8 cellular contexts compared by ENCODE assay signal in the genomic region with DNA sequence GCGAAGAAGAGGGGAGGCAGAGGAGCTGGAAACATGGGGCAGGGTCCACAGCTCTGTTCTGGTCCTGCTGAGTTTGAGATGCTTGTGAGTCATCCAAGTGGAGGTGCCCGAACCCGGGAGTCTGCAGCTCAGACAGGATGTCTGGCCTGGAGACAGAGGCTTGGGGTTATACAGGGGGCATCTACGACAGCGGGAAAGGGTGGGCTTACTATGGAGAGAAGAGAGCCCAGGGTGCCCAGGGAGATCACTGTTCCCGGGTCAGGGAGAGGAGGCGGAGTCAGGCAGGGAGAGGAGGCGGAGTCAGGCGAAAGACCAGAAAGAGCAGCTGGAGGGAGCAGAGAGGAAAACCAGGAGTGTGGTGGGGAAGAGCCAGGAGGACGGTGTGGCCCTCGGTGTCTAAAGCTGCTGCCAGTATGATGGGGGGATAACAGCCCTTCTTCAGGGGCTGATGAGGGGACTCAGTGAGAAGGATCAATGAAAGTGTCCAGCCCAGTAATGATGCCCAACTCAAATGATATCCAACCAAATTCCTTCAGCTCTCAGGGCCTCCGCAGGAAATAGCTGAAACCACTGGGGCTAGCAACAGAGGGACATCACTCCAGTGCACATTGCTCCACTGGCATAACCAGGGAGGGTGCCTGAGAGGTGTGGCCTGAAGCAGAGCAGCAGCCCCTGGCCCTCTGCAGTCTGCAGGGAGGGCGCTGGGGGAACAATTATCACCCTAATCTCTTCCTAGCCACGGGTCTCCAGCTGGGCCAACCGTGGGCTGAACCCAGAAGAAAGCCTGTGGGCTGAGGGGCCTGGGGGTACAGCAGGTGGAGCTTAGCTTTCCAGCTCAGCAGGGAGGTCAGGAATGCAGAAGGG. TPM values are rescaled to one million over a fixed set of nuclear protein-coding genes. Genes with fewer than 3 reads are reported as not detected.
A peak's percentile ranks its signal among the peaks of the same experiment; 100 is the strongest.
DNase-seq lines count a peak whose midpoint lies in the region; ATAC-seq and TF ChIP-seq lines count a peak whose summit lies in the region.

No MANE protein-coding gene starts in this region.

- H3K4me3 ChIP-seq in mucosa of descending colon: no peak overlapping the region

- ATAC-seq in mucosa of descending colon (peak; percentile 13), GM21423 (IDR thresholded peaks at IDR 0.05; ENCODE audit: unreplicated experiment) (no peak), HG02970 (IDR thresholded peaks at IDR 0.05; ENCODE audit: low FRiP score, unreplicated experiment) (no peak)

- DNase-seq in DMS 273 treated with DMSO at 0.1 percent for 48 hours (lab: John Stamatoyannopoulos, UW) (peak; percentile 10), NCI-H2227 treated with DMSO at 0.1 percent for 48 hours (lab: John Stamatoyannopoulos, UW) (peak; percentile 61), mucosa of descending colon (peak in 2 of 3 donors; percentile 65 to 67), kidney glomerular epithelial cell (lab: John Stamatoyannopoulos, UW) (no peak), cerebellar nuclear complex (lab: John Stamatoyannopoulos, UW) (no peak)

- peaks cover 22% of the 10 kb centered on the region for H3K4me1 ChIP-seq in mucosa of descending colon (ENCODE audit: low read depth)

- H3K27ac ChIP-seq in cingulate gyrus (ENCODE audit: low read depth, low read length): peak overlapping the region; percentile 72

- no peaks in the 10 kb centered on the region for H3K9me3 ChIP-seq in mucosa of descending colon

- H3K36me3 ChIP-seq in mucosa of descending colon (ENCODE audit: low read depth): no peaks in the 10 kb centered on the region

- intact Hi-C loops in mucosa of descending colon (cut with DNase I, micrococcal nuclease): no loop called here

- TF ChIP-seq CTCF in mucosa of descending colon (IDR thresholded peaks at IDR 0.05): no peak

RNA-seq across cellular contexts. Expression of a gene that starts 2.6 kb away (rescaled TPM):
- 100 to 1,000 TPM in 1 of 3 donors, 10 to 100 TPM in 2; 22.6 to 133 (median 36.7) TPM for total RNA-seq in mucosa of descending colon

RNA-seq across cellular contexts. Expression of a gene that starts 9.5 kb away (rescaled TPM):
- 10 to 100 TPM; 20.9 to 24.6 (median 21.0) TPM for total RNA-seq in mucosa of descending colon

RNA-seq across cellular contexts. Expression of a gene that starts 11.6 kb away (rescaled TPM):
- 10 to 100 TPM; 26.4 to 61.2 (median 28.5) TPM for total RNA-seq in mucosa of descending colon

RNA-seq across cellular contexts. Expression of a gene that starts 15.1 kb away (rescaled TPM):
- total RNA-seq in mucosa of descending colon: 100 to 1,000 TPM in 1 of 3 donors, 10 to 100 TPM in 2; 65.8 to 208 (median 65.9) TPM

RNA-seq across cellular contexts. Expression of a gene that starts 34.8 kb away (rescaled TPM):
- 1 to 10 TPM in 2 of 3 donors, under 1 TPM in 1; 0.49 to 1.7 (median 1.5) TPM for total RNA-seq in mucosa of descending colon

Comparison
In these comparisons a context has a peak if more than half of its experiments do, and no peak if none do; other contexts are left out.
1. DNase-seq: peak in DMS 273 treated with DMSO at 0.1 percent for 48 hours (single experiment), NCI-H2227 treated with DMSO at 0.1 percent for 48 hours (single experiment) and mucosa of descending colon (2 of 3); none in kidney glomerular epithelial cell (single experiment) and cerebellar nuclear complex (0 of 2).